ENCODE assay signal across 12 cellular contexts in genomic region chr1:8718878-8719361, GRCh38.
DNase-seq lines count a peak whose midpoint lies in the region; ATAC-seq, FAIRE-seq and TF ChIP-seq lines count a peak whose summit lies in the region.
"Had no signal": no experiment of that assay in that cellular context is flagged by ENCODE, and none has a peak within 500 bp of the region (broad histone marks: within the 10 kb centered on the region; RNA-seq: fewer than 3 reads in every experiment).

No MANE protein-coding gene starts in this region.

- no peaks in the 10 kb centered on the region for H3K27me3 Mint-ChIP-seq in activated CD8-positive, alpha-beta T cell treated with anti-CD3 and anti-CD28 coated beads, Interleukin-2, amount 10 ng/mL, durations not matched to agents 7 days and 5 days (ENCODE audit: low read depth)

- H3K27ac ChIP-seq in C4-2B = no peak overlapping the region
- H3K27ac ChIP-seq: PC-9, prostate gland had no signal

- POLR2A ChIA-PET in activated CD8-positive, alpha-beta T cell treated with anti-CD3 and anti-CD28 coated beads, Interleukin-2, amount 10 ng/mL, durations not matched to agents 7 days and 5 days (lab: Charles Lee) = no interaction called here

- no peaks in the 10 kb centered on the region for H3K36me3 Mint-ChIP-seq in activated CD8-positive, alpha-beta T cell treated with anti-CD3 and anti-CD28 coated beads, Interleukin-2, amount 10 ng/mL, durations not matched to agents 7 days and 5 days (ENCODE audit: low read depth)

- no peak overlapping the region for H3K27ac Mint-ChIP-seq in activated CD8-positive, alpha-beta T cell treated with anti-CD3 and anti-CD28 coated beads, Interleukin-2, amount 10 ng/mL, durations not matched to agents 7 days and 5 days

- no peak overlapping the region for H3K4me3 ChIP-seq in H7 (ENCODE audit: insufficient read depth, low read depth, low read length)
- H3K4me3 ChIP-seq: PC-9, prostate gland had no signal

- H3K36me3 ChIP-seq in H7 (replicated peaks; ENCODE audit: control insufficient read depth, insufficient read depth, low read length) = no peaks in the 10 kb centered on the region
- H3K36me3 ChIP-seq: prostate gland had no signal

- TF ChIP-seq POLR2A in H54 (IDR thresholded peaks at IDR 0.05; ENCODE audit: low read depth, low read length) = no peak

- H3K27me3 ChIP-seq in H7 (ENCODE audit: control insufficient read depth, insufficient read depth, low read length) = no peaks in the 10 kb centered on the region

- DNase-seq in H7 = peak; percentile 50
- DNase-seq in activated CD8-positive, alpha-beta T cell treated with anti-CD3 and anti-CD28 coated beads, Interleukin-2, amount 10 ng/mL, durations not matched to agents 7 days and 5 days = no peak
- DNase-seq in medulla oblongata (ENCODE audit: extremely low spot score) = peak; percentile 58
- DNase-seq in cerebellar nuclear complex (lab: John Stamatoyannopoulos, UW) = no peak
- DNase-seq in NCI-H2029 treated with DMSO at 0.1 percent for 48 hours (lab: John Stamatoyannopoulos, UW) = no peak
- DNase-seq in H54 (ENCODE audit: insufficient read length, low spot score) = no peak
- DNase-seq in AML-193 (lab: John Stamatoyannopoulos, UW) = no peak
- DNase-seq: activated naive CD4-positive, alpha-beta T cell treated with Interleukin-2 at 50 U/mL for 16 hours; PC-9 had no signal

- CTCF ChIA-PET in activated CD8-positive, alpha-beta T cell treated with anti-CD3 and anti-CD28 coated beads, Interleukin-2, amount 10 ng/mL, durations not matched to agents 7 days and 5 days (lab: Charles Lee) = interaction anchor here (0.6 to 2.4 kb wide), 6 partner anchors 8 to 157 kb away, joined by 3 to 13 read pairs (median 3); no protein-coding TSS in a partner anchor

- peak; percentile 38 for TF ChIP-seq CTCF in C4-2B (conservative IDR thresholded peaks at IDR 0.05)

- peaks cover 21% of the 10 kb centered on the region for H3K4me1 Mint-ChIP-seq in activated CD8-positive, alpha-beta T cell treated with anti-CD3 and anti-CD28 coated beads, Interleukin-2, amount 10 ng/mL, durations not matched to agents 7 days and 5 days (ENCODE audit: low read depth)

- FAIRE-seq in H54 (lab: Jason Lieb, UNC) = no peak
- FAIRE-seq: G401.6 had no signal

- no peak overlapping the region for H3K4me3 Mint-ChIP-seq in activated CD8-positive, alpha-beta T cell treated with anti-CD3 and anti-CD28 coated beads, Interleukin-2, amount 10 ng/mL, durations not matched to agents 7 days and 5 days

- no peaks in the 10 kb centered on the region for H3K9me3 Mint-ChIP-seq in activated CD8-positive, alpha-beta T cell treated with anti-CD3 and anti-CD28 coated beads, Interleukin-2, amount 10 ng/mL, durations not matched to agents 7 days and 5 days (ENCODE audit: insufficient read depth)

- peak; percentile 27 for ATAC-seq in activated CD8-positive, alpha-beta T cell treated with anti-CD3 and anti-CD28 coated beads, Interleukin-2, amount 10 ng/mL, durations not matched to agents 7 days and 5 days

Comparison
In these comparisons a context has a peak if more than half of its experiments do, and no peak if none do; other contexts are left out.
1. DNase-seq: peak in H7 (single experiment) and medulla oblongata (single experiment); none in activated CD8-positive, alpha-beta T cell treated with anti-CD3 and anti-CD28 coated beads, Interleukin-2, amount 10 ng/mL, durations not matched to agents 7 days and 5 days (single experiment), cerebellar nuclear complex (0 of 2), NCI-H2029 treated with DMSO at 0.1 percent for 48 hours (single experiment), H54 (single experiment) and AML-193 (0 of 2).